14 cellular contexts compared by ENCODE assay signal in genomic region chr4:58453956-58454355, GRCh38.
DNase-seq lines count a peak whose midpoint lies in the region; ATAC-seq and TF ChIP-seq lines count a peak whose summit lies in the region.
"Had no signal": no experiment of that assay in that cellular context is flagged by ENCODE, and none has a peak within 500 bp of the region (broad histone marks: within the 10 kb centered on the region; RNA-seq: fewer than 3 reads in every experiment).

No MANE protein-coding gene starts in this region.

- no peaks in the 10 kb centered on the region for H3K27me3 ChIP-seq in foreskin keratinocyte

- TF ChIP-seq CTCF in foreskin keratinocyte (conservative IDR thresholded peaks at IDR 0.05), result no peak

- no peaks in the 10 kb centered on the region for H3K4me1 ChIP-seq in foreskin keratinocyte

- no peak overlapping the region for H3K27ac ChIP-seq in foreskin keratinocyte

- DNase-seq in foreskin keratinocyte, result no peak
- DNase-seq in nucleus accumbens (lab: John Stamatoyannopoulos, UW), result no peak
- no peak for DNase-seq in dermis blood vessel endothelial cell
- no peak for DNase-seq in DMS153 (lab: John Stamatoyannopoulos, UW)
- DNase-seq: DMS79; IMR-90; NCI-H187; stimulated activated naive CD8-positive, alpha-beta T cell treated with anti-CD3 and anti-CD28 coated beads, Interleukin-15, Interleukin-2, amounts not matched to agents 100 U/mL and 50 U/mL, for 24 hours had no signal

- ATAC-seq in GM18498 (IDR thresholded peaks at IDR 0.05; ENCODE audit: unreplicated experiment), result peak; percentile 82
- peak; percentile 74 for ATAC-seq in GM19463 (IDR thresholded peaks at IDR 0.05; ENCODE audit: unreplicated experiment)
- ATAC-seq in HG02840 (IDR thresholded peaks at IDR 0.05; ENCODE audit: low FRiP score, unreplicated experiment), result peak; percentile 66
- peak; percentile 68 for ATAC-seq in HG03571 (IDR thresholded peaks at IDR 0.05; ENCODE audit: unreplicated experiment)
- ATAC-seq in foreskin keratinocyte, result no peak
- ATAC-seq: Right ventricle myocardium inferior; stimulated activated naive CD8-positive, alpha-beta T cell treated with anti-CD3 and anti-CD28 coated beads, Interleukin-15, Interleukin-2, amounts not matched to agents 100 U/mL and 50 U/mL, for 24 hours; WTC11 had no signal
